In genomic region chr3:141737828-141738635, GRCh38 we compare ENCODE assay signal across 1 cellular context.
TF ChIP-seq lines count a peak whose summit lies in the region.

Gene RNF7, plus strand, starts transcription at chr3:141738298. Its CDS starts 44 bp downstream, at chr3:141738342.

TF ChIP-seq in K562, 482 proteins besides CTCF, POLR2A, EP300 and RAD21 (continued from another document and continues in another):
- TF ChIP-seq CREB3L1 (IDR thresholded peaks at IDR 0.05; ENCODE audit: borderline replicate concordance, low read depth) (peak; percentile 91), SMAD3 (CRISPR knock-in tag; conservative IDR thresholded peaks at IDR 0.05) (no peak), ZBTB43 (CRISPR knock-in tag; IDR thresholded peaks at IDR 0.05) (no peak), NR2F6 (CRISPR knock-in tag; IDR thresholded peaks at IDR 0.05) (no peak), ZNF766 (CRISPR knock-in tag; conservative IDR thresholded peaks at IDR 0.05) (peak; percentile 74), YBX1 (IDR thresholded peaks at IDR 0.05) (no peak), RBFOX2 (IDR thresholded peaks at IDR 0.05; ENCODE audit: low read depth, low read length) (peak; percentile 98), CREB5 (CRISPR knock-in tag; IDR thresholded peaks at IDR 0.05) (no peak), CHAMP1 (IDR thresholded peaks at IDR 0.05) (0 out of 2 replicates have a peak, but pooled peaks have one; percentile 48), ZNF609 (CRISPR knock-in tag; IDR thresholded peaks at IDR 0.05; ENCODE audit: borderline replicate concordance) (no peak), ZNF511 (CRISPR knock-in tag; IDR thresholded peaks at IDR 0.05) (no peak; the same call in 1 of the 2 replicates), ZNF197 (CRISPR knock-in tag; IDR thresholded peaks at IDR 0.05; ENCODE audit: low read depth) (no peak), ZKSCAN8 (CRISPR knock-in tag; IDR thresholded peaks at IDR 0.05) (no peak), HNRNPL (IDR thresholded peaks at IDR 0.05; ENCODE audit: low read depth, low read length) (peak; percentile 51; the same call in 1 of the 2 replicates), ZBTB2 (IDR thresholded peaks at IDR 0.05) (no peak), NFIC (IDR thresholded peaks at IDR 0.05) (peak; percentile 72), SIX5 (IDR thresholded peaks at IDR 0.05; ENCODE audit: borderline replicate concordance in 1 of 2, insufficient read depth in 1 of 2, low read depth in 1 of 2, low read length in 2 of 2) (no peak), KAT2B (IDR thresholded peaks at IDR 0.05; ENCODE audit: low read depth, low read length) (no peak), E2F8 (IDR thresholded peaks at IDR 0.05; ENCODE audit: low read depth, partially characterized antibody) (no peak), ELF2 (CRISPR knock-in tag; IDR thresholded peaks at IDR 0.05) (peak; percentile 69), NR2C1 (IDR thresholded peaks at IDR 0.05) (no peak), NR2C1 (tag; IDR thresholded peaks at IDR 0.05) (no peak), HMBOX1 (IDR thresholded peaks at IDR 0.05) (no peak), PHF8 (IDR thresholded peaks at IDR 0.05; ENCODE audit: borderline replicate concordance, low read length) (peak; percentile 99), RBM14 (IDR thresholded peaks at IDR 0.05; ENCODE audit: borderline replicate concordance, insufficient read depth, low read depth, low read length) (peak; percentile 84; the same call in 1 of the 2 replicates), HLTF (IDR thresholded peaks at IDR 0.05) (peak; percentile 18; the same call in 1 of the 2 replicates), CAMTA2 (CRISPR knock-in tag; conservative IDR thresholded peaks at IDR 0.05) (no peak), TRIM28 (IDR thresholded peaks at IDR 0.05) (no peak), RFX1 (IDR thresholded peaks at IDR 0.05) (no peak), GTF3C2 (IDR thresholded peaks at IDR 0.05; ENCODE audit: borderline replicate concordance, extremely low read depth, insufficient read length) (no peak), NCOA4 (IDR thresholded peaks at IDR 0.05; ENCODE audit: partially characterized antibody) (no peak), TEAD4 (IDR thresholded peaks at IDR 0.05; ENCODE audit: low read length) (no peak; the same call in 1 of the 2 replicates), TEAD4 (CRISPR knock-in tag; IDR thresholded peaks at IDR 0.05; ENCODE audit: borderline replicate concordance) (no peak), ZBTB17 (CRISPR knock-in tag; IDR thresholded peaks at IDR 0.05) (no peak; the same call in 1 of the 2 replicates), HOMEZ (CRISPR knock-in tag; IDR thresholded peaks at IDR 0.05) (no peak), DDX20 (tag; IDR thresholded peaks at IDR 0.05; ENCODE audit: low read depth) (no peak), NCOA2 (IDR thresholded peaks at IDR 0.05; ENCODE audit: partially characterized antibody in 2 of 2) (no peak)
